In the genomic region with DNA sequence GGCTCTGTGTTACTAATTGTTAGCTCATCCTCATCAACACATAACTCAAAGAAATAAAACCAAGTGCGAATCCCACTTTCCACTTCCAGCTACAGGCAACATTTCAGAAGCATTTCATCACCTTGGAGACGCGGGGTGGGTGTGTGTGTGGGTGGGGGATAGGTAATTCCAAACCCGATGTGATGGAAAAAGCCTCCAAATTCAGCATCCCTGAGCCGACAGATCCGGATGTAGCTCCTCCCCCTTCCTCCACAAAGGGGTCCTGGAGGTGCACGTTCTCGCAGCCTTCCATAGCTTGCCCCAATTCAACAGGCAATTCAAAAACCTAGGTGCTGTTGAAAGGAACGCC, we compare ENCODE assay signal across 8 cellular contexts. TPM values are rescaled to one million over a fixed set of nuclear protein-coding genes. Genes with fewer than 3 reads are reported as not detected.
A peak's percentile ranks its signal among the peaks of the same experiment; 100 is the strongest.
DNase-seq lines count a peak whose midpoint lies in the region; ATAC-seq, FAIRE-seq and TF ChIP-seq lines count a peak whose summit lies in the region.

No MANE protein-coding gene starts in this region.

- peak overlapping the region; percentile 86 for H2AFZ ChIP-seq in GM12878 (ENCODE audit: control insufficient read depth, low read depth, low read length)

- intact Hi-C loops in GM12878 (cut with micrococcal nuclease; ENCODE audit: unreplicated experiment) = loop anchor here (5.0 kb wide), 1 partner anchor 685 kb away; no protein-coding TSS in a partner anchor
- intact Hi-C loops in lower leg skin (cut with DNase I; ENCODE audit: low total_unique reads) = no loop called here

- TF ChIP-seq CTCF in GM12878 (IDR thresholded peaks at IDR 0.05 in 2 of 3, conservative IDR thresholded peaks at IDR 0.05 in 1 of 3; ENCODE audit: control insufficient read depth in 2 of 3, extremely low read depth in 1 of 3, insufficient read depth in 1 of 3, low read depth in 3 of 3, low read length in 3 of 3) (no peak), lower leg skin (IDR thresholded peaks at IDR 0.05) (no peak)

- TF ChIP-seq RAD21 in GM12878 (IDR thresholded peaks at IDR 0.05; ENCODE audit: insufficient read depth, low read depth, low read length) = no peak

- CTCF ChIA-PET in GM12878 (lab: Yijun Ruan, JAX) = interaction anchor here (0.7 to 1.1 kb wide), 2 partner anchors 123 to 304 kb away, joined by 4 read pairs; no protein-coding TSS in a partner anchor

- DNase-seq in activated T-cell treated with anti-CD3 and anti-CD28 coated beads for 48 hours (ENCODE audit: low read depth) (peak; percentile 29), NCI-H1694 (lab: John Stamatoyannopoulos, UW) (peak; percentile 70), GM12878 (ENCODE audit: low read depth, low spot score) (no peak), lower leg skin (ENCODE audit: low spot score in 2 of 2) (peak in 1 of 2 donors; percentile 16), NCI-H82 (lab: John Stamatoyannopoulos, UW) (no peak)
- no peak for DNase-seq in activated T-cell treated with anti-CD3 and anti-CD28 coated beads, Interleukin-2, amount 50 U/mL, for 1 hour
- peak; percentile 2 to 19 for DNase-seq in stimulated activated CD8-positive, alpha-beta memory T cell treated with anti-CD3 and anti-CD28 coated beads, Interleukin-4, amount 100 ng/mL, for 4 hours (ENCODE audit: low read depth in 2 of 2, low spot score in 1 of 2)

- no peak for TF ChIP-seq POLR2A in GM12878 (IDR thresholded peaks at IDR 0.05; ENCODE audit: low read depth, low read length)
- no peak for TF ChIP-seq POLR2A in lower leg skin (IDR thresholded peaks at IDR 0.05)

- no peaks in the 10 kb centered on the region for H3K27me3 ChIP-seq in GM12878 (replicated peaks in 1 of 2; ENCODE audit: control insufficient read depth in 2 of 2, insufficient read depth in 2 of 2, low read length in 1 of 2)

- H3K27ac ChIP-seq in GM12878 (ENCODE audit: control insufficient read depth, insufficient read depth) = peak overlapping the region; percentile 73

- ATAC-seq in GM12878 = no peak
- ATAC-seq in HG03521 (IDR thresholded peaks at IDR 0.05; ENCODE audit: unreplicated experiment) = no peak

- SMC1A ChIA-PET in GM12878 (lab: Charles Lee; ENCODE audit: uncharacterized antibody, unreplicated experiment) = interaction anchor here (0.6 to 2.0 kb wide), 9 partner anchors 8 to 1852 kb away, joined by 3 to 8 read pairs (median 4); no protein-coding TSS in a partner anchor

- peak overlapping the region; percentile 70 for H3K9ac ChIP-seq in GM12878 (ENCODE audit: control insufficient read depth, insufficient read depth, low read length)

- no TSS peak for BruUV-seq in GM12878 (replicated peaks; lab: Mats Ljungman, UMichigan)

- no peaks in the 10 kb centered on the region for H3K9me3 ChIP-seq in GM12878 (replicated peaks; ENCODE audit: control insufficient read depth, insufficient read depth, low read length)

- FAIRE-seq in GM12878 (lab: Jason Lieb, UNC) = no peak

- POLR2A ChIA-PET in GM12878 (lab: Charles Lee) = interaction anchor here (0.6 to 1.8 kb wide), 5 partner anchors 12 to 482 kb away, joined by 3 to 5 read pairs (median 3); no protein-coding TSS in a partner anchor

- H3K4me3 ChIP-seq in GM12878 = peak overlapping the region; percentile 95
- H3K4me3 ChIP-seq in lower leg skin (ENCODE audit: low read depth, poor library complexity, severe bottlenecking) = peak overlapping the region; percentile 94

- H4K20me1 ChIP-seq in GM12878 (ENCODE audit: control insufficient read depth, insufficient read depth) = no peaks in the 10 kb centered on the region

- in situ Hi-C loops in GM12878 (cut with MboI) = loop anchor here (5.0 kb wide), 1 partner anchor 1345 kb away; the partner anchor contains the start of gene USP25

- H3K79me2 ChIP-seq in GM12878 (ENCODE audit: control insufficient read depth, insufficient read depth, low read length) = peaks cover 40% of the 10 kb centered on the region

- WGBS in GM12878 (ENCODE audit: insufficient coverage, insufficient replicate concordance, low lambda C conversion rate, missing lambda C conversion rate) = 0% methylated on average over 9 of the region's 9 CpGs
- 0% methylated on average over 8 to 9 of the region's 9 CpGs for WGBS in lower leg skin, 2 donors

- no peak for TF ChIP-seq EP300 in GM12878 (IDR thresholded peaks at IDR 0.05; ENCODE audit: borderline replicate concordance in 1 of 2, control insufficient read depth in 1 of 2, low read depth in 2 of 2, low read length in 2 of 2)

- peaks cover 3 to 4% of the 10 kb centered on the region in 2 experiments for H3K36me3 ChIP-seq in GM12878 (ENCODE audit: control insufficient read depth in 2 of 2, insufficient read depth in 2 of 2, low read length in 1 of 2)

- RAD21 ChIA-PET in GM12878 (lab: Charles Lee; ENCODE audit: unreplicated experiment) = interaction anchor here (0.6 to 1.4 kb wide), 4 partner anchors 14 to 1074 kb away, joined by 3 to 4 read pairs (median 3); no protein-coding TSS in a partner anchor

- H3K4me2 ChIP-seq in GM12878 (ENCODE audit: control insufficient read depth, insufficient read depth) = peak overlapping the region; percentile 76

- 0 out of 2 replicates have a peak, but pooled peaks cover 6% of the 10 kb centered on the region for H3K4me1 ChIP-seq in GM12878 (ENCODE audit: control insufficient read depth, insufficient read depth, low read length)

TF ChIP-seq in GM12878, 131 proteins besides CTCF, POLR2A, EP300 and RAD21:
- TF ChIP-seq E2F8 (IDR thresholded peaks at IDR 0.05; ENCODE audit: low read depth, partially characterized antibody) = no peak
- no peak for TF ChIP-seq PAX8 (IDR thresholded peaks at IDR 0.05)
- TF ChIP-seq JUNB (IDR thresholded peaks at IDR 0.05) = no peak
- no peak for TF ChIP-seq IKZF2 (IDR thresholded peaks at IDR 0.05)

RNA-seq across cellular contexts. Expression of gene HSPA13, which starts 0.5 kb away (rescaled TPM):
- total RNA-seq in GM12878 (2013; cell fraction: nucleolus; rRNA removed) = 27.2 and 29.0 TPM in 2 replicates
- total RNA-seq in GM12878 (2014; rRNA removed) (16.2 and 21.1 TPM in 2 replicates), GM12878 (2014; rRNA removed; fragmentation: Illumina TruSeq; extraction: Trizol) (21.7 and 22.1 TPM in 2 replicates), GM12878 (2021) (17.4 and 19.4 TPM in 2 replicates), lower leg skin (1 to 10 TPM; 5.9 to 9.2 (median 7.1) TPM)
- 7.5 TPM for polyA plus RNA-seq in GM12878 (2011; ENCODE audit: low read depth)
- polyA plus RNA-seq in GM12878 (2011; rRNA removed) (22.1 and 36.2 TPM in 2 replicates), GM12878 (2014; fragmentation: Illumina TruSeq; extraction: Trizol) (16.6 and 20.7 TPM in 2 replicates), GM12878 (2014; fragmentation: Nextera tagmentation; extraction: Ambion mirVana) (10 to 100 TPM; 10.0 to 17.7 TPM), GM12878 (2014; rRNA removed) (10.0 and 10.8 TPM in 2 replicates), GM12878 (2016; fragmentation: Nextera tagmentation; extraction: Ambion mirVana) (10 to 100 TPM; 24.5 to 26.9 TPM)
- polyA plus RNA-seq in GM12878 (2011; cell fraction: cytosol; rRNA removed) = 4.7 and 7.1 TPM in 2 replicates
- 5.9 and 7.4 TPM in 2 replicates for polyA plus RNA-seq in GM12878 (2011; cell fraction: nucleus; rRNA removed)
- polyA plus RNA-seq in GM12878 (2012) = 12.8 and 18.7 TPM in 2 replicates
- 12.4 and 22.2 TPM in 2 replicates for polyA minus RNA-seq in GM12878 (2011; rRNA and poly(A)+ RNA removed)
- 7.5 and 7.9 TPM in 2 replicates for polyA minus RNA-seq in GM12878 (2011; cell fraction: cytosol; rRNA and poly(A)+ RNA removed)
- 6.1 and 6.5 TPM in 2 replicates for polyA minus RNA-seq in GM12878 (2011; cell fraction: nucleus; rRNA and poly(A)+ RNA removed)

Comparison
In these comparisons a context has a peak if more than half of its experiments do, and no peak if none do; other contexts are left out.
1. DNase-seq: peak in activated T-cell treated with anti-CD3 and anti-CD28 coated beads for 48 hours (single experiment), NCI-H1694 (single experiment) and stimulated activated CD8-positive, alpha-beta memory T cell treated with anti-CD3 and anti-CD28 coated beads, Interleukin-4, amount 100 ng/mL, for 4 hours (2 of 2); none in activated T-cell treated with anti-CD3 and anti-CD28 coated beads, Interleukin-2, amount 50 U/mL, for 1 hour (single experiment), GM12878 (single experiment) and NCI-H82 (single experiment).